Comparison of ENCODE assay signal across 10 cellular contexts in genomic region chr15:75928680-75929608, GRCh38. TPM values are rescaled to one million over a fixed set of nuclear protein-coding genes. Genes with fewer than 3 reads are reported as not detected.
A peak's percentile ranks its signal among the peaks of the same experiment; 100 is the strongest.
DNase-seq lines count a peak whose midpoint lies in the region; ATAC-seq, FAIRE-seq and TF ChIP-seq lines count a peak whose summit lies in the region.
"Had no signal": no experiment of that assay in that cellular context is flagged by ENCODE, and none has a peak within 500 bp of the region (broad histone marks: within the 10 kb centered on the region; RNA-seq: fewer than 3 reads in every experiment).

No MANE protein-coding gene starts in this region.

- peak; percentile 74 for TF ChIP-seq RAD21 in GM12878 (IDR thresholded peaks at IDR 0.05; ENCODE audit: insufficient read depth, low read depth, low read length)

- no peaks in the 10 kb centered on the region for H3K9me3 Mint-ChIP-seq in neural crest cell
- H3K9me3 Mint-ChIP-seq: IgD-negative memory B cell had no signal

- peak overlapping the region; percentile 72 for H3K4me2 ChIP-seq in KMS-11
- H3K4me2 ChIP-seq in GM12878 (ENCODE audit: control insufficient read depth, insufficient read depth) = no peak overlapping the region

- no peak for TF ChIP-seq POLR2A in GM12878 (IDR thresholded peaks at IDR 0.05; ENCODE audit: low read depth, low read length)

- H3K36me3 Mint-ChIP-seq in neural crest cell (ENCODE audit: low read depth) = peaks cover 19% of the 10 kb centered on the region

- H4K20me1 ChIP-seq in KMS-11 (ENCODE audit: insufficient read depth) = no peaks in the 10 kb centered on the region
- no peaks in the 10 kb centered on the region for H4K20me1 ChIP-seq in GM12878 (ENCODE audit: control insufficient read depth, insufficient read depth)

- intact Hi-C loops in GM12878 (cut with micrococcal nuclease; ENCODE audit: unreplicated experiment) = loop anchor here (5.0 kb wide), 1 partner anchor 117 kb away; no protein-coding TSS in a partner anchor

- H3K27ac Mint-ChIP-seq in neural crest cell (ENCODE audit: unreplicated experiment) = no peak overlapping the region

- no peak overlapping the region for H3K4me3 Mint-ChIP-seq in neural crest cell
- H3K4me3 Mint-ChIP-seq: IgD-negative memory B cell had no signal

- DNase-seq in GM06990 (ENCODE audit: extremely low read depth, insufficient read length) (no peak), GM12878 (ENCODE audit: low read depth, low spot score) (no peak), neural crest cell (ENCODE audit: low read depth, low spot score) (peak; percentile 9), mesenteric fat pad (ENCODE audit: low spot score) (no peak), NCI-H128 (lab: John Stamatoyannopoulos, UW; ENCODE audit: unreplicated experiment) (no peak)
- DNase-seq: activated CD4-positive, alpha-beta T cell treated with anti-CD3 and anti-CD28 coated beads, Interleukin-2, amount 50 U/mL, for 48 hours had no signal

- no peak overlapping the region; the same call in 1 of the 2 replicates for H3K27ac ChIP-seq in KMS-11
- H3K27ac ChIP-seq in GM12878 (ENCODE audit: control insufficient read depth, insufficient read depth) = no peak overlapping the region
- H3K27ac ChIP-seq: epithelial cell of prostate had no signal

- H3K9me3 ChIP-seq in GM12878 (replicated peaks; ENCODE audit: control insufficient read depth, insufficient read depth, low read length) = no peaks in the 10 kb centered on the region

- SMC1A ChIA-PET in GM12878 (lab: Charles Lee; ENCODE audit: uncharacterized antibody, unreplicated experiment) = interaction anchor here (0.5 to 2.0 kb wide), 11 partner anchors 11 to 1026 kb away, joined by 3 to 8 read pairs (median 3); no protein-coding TSS in a partner anchor

- H3K36me3 ChIP-seq in GM06990 (ENCODE audit: control insufficient read depth, insufficient read depth, low read length) (peaks cover 10% of the 10 kb centered on the region), KMS-11 (ENCODE audit: insufficient read depth) (no peaks in the 10 kb centered on the region; the same call in 1 of the 2 replicates), GM12878 (ENCODE audit: control insufficient read depth in 2 of 2, insufficient read depth in 2 of 2, low read length in 1 of 2) (peaks cover 9 to 10% of the 10 kb centered on the region in 2 experiments)

- H3K9ac ChIP-seq in KMS-11 (no peak overlapping the region), GM12878 (ENCODE audit: control insufficient read depth, insufficient read depth, low read length) (no peak overlapping the region)

- no TSS peak for BruUV-seq in GM12878 (replicated peaks; lab: Mats Ljungman, UMichigan)

- H2AFZ ChIP-seq in KMS-11 (ENCODE audit: low read depth) (no peak overlapping the region), GM12878 (ENCODE audit: control insufficient read depth, low read depth, low read length) (no peak overlapping the region)

- no peak for TF ChIP-seq EP300 in GM12878 (IDR thresholded peaks at IDR 0.05; ENCODE audit: borderline replicate concordance in 1 of 2, control insufficient read depth in 1 of 2, low read depth in 2 of 2, low read length in 2 of 2)

- H3K27me3 Mint-ChIP-seq in neural crest cell (ENCODE audit: low read depth) = no peaks in the 10 kb centered on the region
- H3K27me3 Mint-ChIP-seq: IgD-negative memory B cell had no signal

- H3K4me1 ChIP-seq in KMS-11 (ENCODE audit: low read depth, poor library complexity, severe bottlenecking) (peaks cover 38% of the 10 kb centered on the region), GM12878 (ENCODE audit: control insufficient read depth, insufficient read depth, low read length) (peaks cover 7% of the 10 kb centered on the region)

- H3K4me1 Mint-ChIP-seq in neural crest cell = peaks cover 1% of the 10 kb centered on the region

- RAD21 ChIA-PET in GM12878 (lab: Charles Lee; ENCODE audit: unreplicated experiment) = interaction anchor here (0.9 to 2.8 kb wide), 7 partner anchors 85 to 222 kb away, joined by 3 to 13 read pairs (median 3); partner anchors contain the start of gene TMEM266

- CTCF ChIA-PET in GM12878 (lab: Yijun Ruan, JAX) = interaction anchor here (0.7 to 4.6 kb wide), 20 partner anchors 7 to 221 kb away, joined by 3 to 25 read pairs (median 4); partner anchors contain the start of genes FBXO22 and TMEM266

- H3K27me3 ChIP-seq in GM06990 (replicated peaks; ENCODE audit: control insufficient read depth, insufficient read depth, low read length) (no peaks in the 10 kb centered on the region), KMS-11 (ENCODE audit: insufficient read depth, low read depth) (no peaks in the 10 kb centered on the region), GM12878 (replicated peaks in 1 of 2; ENCODE audit: control insufficient read depth in 2 of 2, insufficient read depth in 2 of 2, low read length in 1 of 2) (no peaks in the 10 kb centered on the region)

- H3K4me3 ChIP-seq in GM06990 (replicated peaks; ENCODE audit: low read depth, low read length) (no peak overlapping the region), KMS-11 (IDR thresholded peaks at IDR 0.05; ENCODE audit: insufficient read depth, low read depth, low read length) (no peak overlapping the region), GM12878 (no peak overlapping the region)

- in situ Hi-C loops in GM12878 (cut with MboI) = no loop called here

- peak; percentile 13 for FAIRE-seq in GM12878 (lab: Jason Lieb, UNC)

- H3K79me2 ChIP-seq in KMS-11 (ENCODE audit: insufficient read depth, low read depth) (no peaks in the 10 kb centered on the region), GM12878 (ENCODE audit: control insufficient read depth, insufficient read depth, low read length) (peaks cover 9% of the 10 kb centered on the region)

- peak; percentile 80 for ATAC-seq in GM12878
- no peak for ATAC-seq in HG03520 (IDR thresholded peaks at IDR 0.05; ENCODE audit: unreplicated experiment)

- peak; percentile 37 for TF ChIP-seq CTCF in GM06990 (IDR thresholded peaks at IDR 0.05; ENCODE audit: insufficient read depth, low read length, poor library complexity, severe bottlenecking)
- TF ChIP-seq CTCF in KMS-11 (conservative IDR thresholded peaks at IDR 0.05; ENCODE audit: low read depth, low read length) = peak; percentile 68
- TF ChIP-seq CTCF in GM12878 (IDR thresholded peaks at IDR 0.05 in 2 of 3, conservative IDR thresholded peaks at IDR 0.05 in 1 of 3; ENCODE audit: control insufficient read depth in 2 of 3, extremely low read depth in 1 of 3, insufficient read depth in 1 of 3, low read depth in 3 of 3, low read length in 3 of 3) = peak; percentile 39 to 54 (median 50); a peak in 5 of 6 replicates
- TF ChIP-seq CTCF in neural crest cell (conservative IDR thresholded peaks at IDR 0.05) = peak; percentile 55

- WGBS in GM12878 (ENCODE audit: insufficient coverage, insufficient replicate concordance, low lambda C conversion rate, missing lambda C conversion rate) = 51% methylated on average over 8 of the region's 9 CpGs

- POLR2A ChIA-PET in GM12878 (lab: Charles Lee) = interaction anchor here (0.6 kb wide), 1 partner anchor 13 kb away, joined by 5 read pairs; no protein-coding TSS in a partner anchor

TF ChIP-seq in GM12878, 131 proteins besides CTCF, POLR2A, EP300 and RAD21:
- TF ChIP-seq SMC3 (IDR thresholded peaks at IDR 0.05; ENCODE audit: borderline replicate concordance, low read length) (peak; percentile 28; the same call in 1 of the 2 replicates), SRF (IDR thresholded peaks at IDR 0.05; ENCODE audit: low read depth in 2 of 2, low read length in 2 of 2) (0 out of 4 replicates have a peak, but pooled peaks of 1 of the 2 experiments have one; percentile 24), RUNX3 (IDR thresholded peaks at IDR 0.05; ENCODE audit: low read length) (0 out of 2 replicates have a peak, but pooled peaks have one; percentile 20), BACH1 (IDR thresholded peaks at IDR 0.05; ENCODE audit: borderline replicate concordance) (no peak)
- TF ChIP-seq, protein P1, sequence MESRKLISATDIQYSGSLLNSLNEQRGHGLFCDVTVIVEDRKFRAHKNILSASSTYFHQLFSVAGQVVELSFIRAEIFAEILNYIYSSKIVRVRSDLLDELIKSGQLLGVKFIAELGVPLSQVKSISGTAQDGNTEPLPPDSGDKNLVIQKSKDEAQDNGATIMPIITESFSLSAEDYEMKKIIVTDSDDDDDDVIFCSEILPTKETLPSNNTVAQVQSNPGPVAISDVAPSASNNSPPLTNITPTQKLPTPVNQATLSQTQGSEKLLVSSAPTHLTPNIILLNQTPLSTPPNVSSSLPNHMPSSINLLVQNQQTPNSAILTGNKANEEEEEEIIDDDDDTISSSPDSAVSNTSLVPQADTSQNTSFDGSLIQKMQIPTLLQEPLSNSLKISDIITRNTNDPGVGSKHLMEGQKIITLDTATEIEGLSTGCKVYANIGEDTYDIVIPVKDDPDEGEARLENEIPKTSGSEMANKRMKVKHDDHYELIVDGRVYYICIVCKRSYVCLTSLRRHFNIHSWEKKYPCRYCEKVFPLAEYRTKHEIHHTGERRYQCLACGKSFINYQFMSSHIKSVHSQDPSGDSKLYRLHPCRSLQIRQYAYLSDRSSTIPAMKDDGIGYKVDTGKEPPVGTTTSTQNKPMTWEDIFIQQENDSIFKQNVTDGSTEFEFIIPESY (IDR thresholded peaks at IDR 0.05) = peak; percentile 76; the same call in 1 of the 2 replicates

RNA-seq across cellular contexts. Expression of gene FBXO22, which starts 25.3 kb away (rescaled TPM):
- total RNA-seq in GM12878 (2013; cell fraction: nucleolus; rRNA removed) = 111 TPM in 2 replicates
- total RNA-seq in GM12878 (2014; rRNA removed) (39.1 and 44.7 TPM in 2 replicates), GM12878 (2014; rRNA removed; fragmentation: Illumina TruSeq; extraction: Trizol) (32.8 and 34.8 TPM in 2 replicates), GM12878 (2021) (46.8 and 50.0 TPM in 2 replicates), neural crest cell (51.9 and 53.8 TPM in 2 replicates), mesenteric fat pad (18.3 TPM)
- 26.0 TPM for polyA plus RNA-seq in GM12878 (2011; ENCODE audit: low read depth)
- polyA plus RNA-seq in GM12878 (2011; rRNA removed) (72.6 and 91.4 TPM in 2 replicates), GM12878 (2014; fragmentation: Illumina TruSeq; extraction: Trizol) (41.8 and 48.7 TPM in 2 replicates), GM12878 (2014; fragmentation: Nextera tagmentation; extraction: Ambion mirVana) (10 to 100 TPM; 15.2 to 19.1 TPM), GM12878 (2014; rRNA removed) (38.0 and 43.8 TPM in 2 replicates), GM12878 (2016; fragmentation: Nextera tagmentation; extraction: Ambion mirVana) (100 to 1,000 TPM in 1 of 2 experiments, 10 to 100 TPM in 1; 92.9 to 110 TPM)
- 39.7 and 54.9 TPM in 2 replicates for polyA plus RNA-seq in GM12878 (2011; cell fraction: cytosol; rRNA removed)
- 48.6 and 55.9 TPM in 2 replicates for polyA plus RNA-seq in GM12878 (2011; cell fraction: nucleus; rRNA removed)
- 17.4 and 30.4 TPM in 2 replicates for polyA plus RNA-seq in GM12878 (2012)
- polyA minus RNA-seq in GM12878 (2011; rRNA and poly(A)+ RNA removed) = 48.4 and 54.1 TPM in 2 replicates
- 17.4 and 33.4 TPM in 2 replicates for polyA minus RNA-seq in GM12878 (2011; cell fraction: cytosol; rRNA and poly(A)+ RNA removed)
- 25.0 and 42.4 TPM in 2 replicates for polyA minus RNA-seq in GM12878 (2011; cell fraction: nucleus; rRNA and poly(A)+ RNA removed)
